In the genomic region with DNA sequence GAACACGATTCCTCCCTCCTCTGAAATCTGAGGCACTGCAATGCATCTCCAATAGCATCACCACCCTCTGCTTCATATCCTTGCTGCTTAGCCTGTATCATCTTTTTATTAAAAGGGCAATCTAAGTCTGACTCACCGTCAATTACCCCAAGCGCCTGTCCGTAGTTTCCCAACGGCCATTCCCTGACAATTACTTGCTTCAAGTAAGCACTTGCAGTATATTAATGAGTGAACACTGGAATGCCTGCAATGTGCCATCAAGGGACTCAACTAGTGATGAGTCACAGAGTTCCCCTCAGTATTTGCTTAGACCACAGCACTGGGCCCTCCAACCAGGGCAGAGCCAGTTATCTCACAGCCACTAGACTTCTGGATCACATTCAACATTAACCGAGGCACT, we compare ENCODE assay signal across 12 cellular contexts. TPM values are rescaled to one million over a fixed set of nuclear protein-coding genes. Genes with fewer than 3 reads are reported as not detected.
DNase-seq lines count a peak whose midpoint lies in the region; TF ChIP-seq lines count a peak whose summit lies in the region.
"Had no signal": no experiment of that assay in that cellular context is flagged by ENCODE, and none has a peak within 500 bp of the region (broad histone marks: within the 10 kb centered on the region; RNA-seq: fewer than 3 reads in every experiment).

No MANE protein-coding gene starts in this region.

- no peak overlapping the region for H2AK5ac ChIP-seq in mesendoderm (ENCODE audit: low read length)

- no peak for TF ChIP-seq RAD21 in Ishikawa (IDR thresholded peaks at IDR 0.05; ENCODE audit: low read depth)

- DNase-seq in AG10803 (ENCODE audit: low read depth) (peak; percentile 100), choroid plexus epithelial cell (ENCODE audit: low read depth) (peak; percentile 84), mesendoderm (peak; percentile 47), HuH-7.5 (ENCODE audit: low spot score) (no peak), AML-193 (lab: John Stamatoyannopoulos, UW) (no peak), T-helper 1 cell (no peak), KBM-7 (no peak)
- DNase-seq: activated naive CD4-positive, alpha-beta T cell treated with anti-CD3 and anti-CD28 coated beads, Interleukin-2, amount 10 ng/mL, durations not matched to agents 7 days and 5 days; DMS79; erythroblast had no signal

- H3K27me3 ChIP-seq in mesendoderm (ENCODE audit: insufficient read depth, low read length, poor library complexity) = no peaks in the 10 kb centered on the region

- no peaks in the 10 kb centered on the region for H3K79me2 ChIP-seq in mesendoderm (ENCODE audit: control insufficient read depth, insufficient read depth, low read length)

- H3K9ac ChIP-seq in mesendoderm (ENCODE audit: low read length) = no peak overlapping the region

- in situ Hi-C loops in KBM-7 (cut with MboI; ENCODE audit: low pct_unique_long_range_greater_than_20kb, low sequenced_read_pairs) = no loop called here

- no peak overlapping the region for H3K4me2 ChIP-seq in mesendoderm (ENCODE audit: low read length)

- H3K79me1 ChIP-seq in mesendoderm (ENCODE audit: low read length) = no peaks in the 10 kb centered on the region

- H4K5ac ChIP-seq in mesendoderm (ENCODE audit: low read length) = no peak overlapping the region

- no peak overlapping the region for H2BK5ac ChIP-seq in mesendoderm (ENCODE audit: low read length)

- TF ChIP-seq CTCF in AG10803 (conservative IDR thresholded peaks at IDR 0.05; ENCODE audit: low read length) (no peak), choroid plexus epithelial cell (conservative IDR thresholded peaks at IDR 0.05; ENCODE audit: low read depth, low read length) (no peak)

- no peak overlapping the region for H3K27ac ChIP-seq in mesendoderm (ENCODE audit: low read depth, low read length)
- H3K27ac ChIP-seq: thoracic aorta had no signal

- H2BK15ac ChIP-seq in mesendoderm (replicated peaks; ENCODE audit: low read depth) = no peak overlapping the region

- no peak overlapping the region for H3K23ac ChIP-seq in mesendoderm (ENCODE audit: low read length)

- H3K4me3 ChIP-seq in AG10803 (ENCODE audit: low read length) = no peak overlapping the region
- no peak overlapping the region for H3K4me3 ChIP-seq in choroid plexus epithelial cell (ENCODE audit: low read depth, low read length)
- H3K4me3 ChIP-seq in mesendoderm (ENCODE audit: low read length) = no peak overlapping the region
- H3K4me3 ChIP-seq: thoracic aorta had no signal

- TF ChIP-seq EP300 in Ishikawa (IDR thresholded peaks at IDR 0.05; ENCODE audit: borderline replicate concordance) = no peak; the same call in 1 of the 2 replicates

- H3K4me1 ChIP-seq in mesendoderm (ENCODE audit: control insufficient read depth, low read depth, low read length) = no peaks in the 10 kb centered on the region

- WGBS in mesendoderm (ENCODE audit: extremely low coverage, insufficient coverage, low lambda C conversion rate) = no CpG with 5 or more reads among the region's 6 CpGs

- no peak overlapping the region for H3K4ac ChIP-seq in mesendoderm (ENCODE audit: low read depth, low read length)

- no peak overlapping the region for H3K18ac ChIP-seq in mesendoderm (ENCODE audit: low read length)

- no peaks in the 10 kb centered on the region for H3K36me3 ChIP-seq in mesendoderm (ENCODE audit: control insufficient read depth, insufficient read depth, low read length)
- H3K36me3 ChIP-seq: thoracic aorta had no signal

- H3K56ac ChIP-seq in mesendoderm (ENCODE audit: low read length) = no peak overlapping the region

- no peak overlapping the region for H2BK120ac ChIP-seq in mesendoderm (ENCODE audit: low read depth, low read length)

- H4K8ac ChIP-seq in mesendoderm (ENCODE audit: low read depth, low read length) = no peak overlapping the region

TF ChIP-seq in Ishikawa, 13 proteins besides CTCF, POLR2A, EP300 and RAD21:
- TF ChIP-seq TEAD4 (IDR thresholded peaks at IDR 0.05) = peak; percentile 85
- TF ChIP-seq TAF1 (IDR thresholded peaks at IDR 0.05; ENCODE audit: low read depth) = no peak
- TF ChIP-seq YY1 (IDR thresholded peaks at IDR 0.05; ENCODE audit: low read depth) = no peak

RNA-seq across cellular contexts. Expression of gene PPP1R3C, which starts 19.5 kb away (rescaled TPM):
- 0.42 TPM for polyA plus RNA-seq in mesendoderm (2013, experiment 1 of 2)
- polyA plus RNA-seq in mesendoderm (2013, experiment 2 of 2) = 0.49 TPM

Comparison
In these comparisons a context has a peak if more than half of its experiments do, and no peak if none do; other contexts are left out.
1. DNase-seq: peak in AG10803 (single experiment), choroid plexus epithelial cell (single experiment) and mesendoderm (single experiment); none in HuH-7.5 (single experiment), AML-193 (0 of 2), T-helper 1 cell (0 of 5) and KBM-7 (single experiment).